Comparison of ENCODE assay signal across 11 cellular contexts in genomic region chr2:128782411-128783192, GRCh38.
"Had no signal": no experiment of that assay in that cellular context is flagged by ENCODE, and none has a peak within 500 bp of the region (broad histone marks: within the 10 kb centered on the region; RNA-seq: fewer than 3 reads in every experiment).

No MANE protein-coding gene starts in this region.

- H3K4me3 ChIP-seq: SK-N-MC, skin epidermis, tibial artery had no signal

- H3K9me3 Mint-ChIP-seq: activated naive CD4-positive, alpha-beta T cell treated with anti-CD3 and anti-CD28 coated beads for 36 hours; activated T-cell treated with anti-CD3 and anti-CD28 coated beads, Interleukin-2, amount 50 U/mL, for 72 hours; nephron progenitor cell had no signal

- DNase-seq: activated CD4-positive, alpha-beta T cell treated with anti-CD3 and anti-CD28 coated beads for 36 hours; activated naive CD4-positive, alpha-beta T cell treated with anti-CD3 and anti-CD28 coated beads for 36 hours; activated T-cell treated with anti-CD3 and anti-CD28 coated beads, Interleukin-2, amount 50 U/mL, for 72 hours; central memory CD4-positive, alpha-beta T cell; nephron progenitor cell; T-helper 1 cell; WERI-Rb-1 had no signal

- ATAC-seq: activated CD4-positive, alpha-beta T cell treated with anti-CD3 and anti-CD28 coated beads for 36 hours; activated T-cell treated with anti-CD3 and anti-CD28 coated beads, Interleukin-2, amount 50 U/mL, for 72 hours; Right ventricle myocardium inferior had no signal

- H3K4me3 Mint-ChIP-seq: activated CD4-positive, alpha-beta T cell treated with anti-CD3 and anti-CD28 coated beads for 36 hours; activated naive CD4-positive, alpha-beta T cell treated with anti-CD3 and anti-CD28 coated beads for 36 hours; activated T-cell treated with anti-CD3 and anti-CD28 coated beads, Interleukin-2, amount 50 U/mL, for 72 hours; nephron progenitor cell had no signal

- H3K27ac Mint-ChIP-seq: activated CD4-positive, alpha-beta T cell treated with anti-CD3 and anti-CD28 coated beads for 36 hours; activated naive CD4-positive, alpha-beta T cell treated with anti-CD3 and anti-CD28 coated beads for 36 hours; activated T-cell treated with anti-CD3 and anti-CD28 coated beads, Interleukin-2, amount 50 U/mL, for 72 hours; nephron progenitor cell had no signal

- H3K4me1 Mint-ChIP-seq: activated CD4-positive, alpha-beta T cell treated with anti-CD3 and anti-CD28 coated beads for 36 hours had no signal

- H3K36me3 ChIP-seq: tibial artery, WERI-Rb-1 had no signal

- H3K27me3 Mint-ChIP-seq: activated CD4-positive, alpha-beta T cell treated with anti-CD3 and anti-CD28 coated beads for 36 hours had no signal
